ENCODE assay signal across 7 cellular contexts in the genomic region with DNA sequence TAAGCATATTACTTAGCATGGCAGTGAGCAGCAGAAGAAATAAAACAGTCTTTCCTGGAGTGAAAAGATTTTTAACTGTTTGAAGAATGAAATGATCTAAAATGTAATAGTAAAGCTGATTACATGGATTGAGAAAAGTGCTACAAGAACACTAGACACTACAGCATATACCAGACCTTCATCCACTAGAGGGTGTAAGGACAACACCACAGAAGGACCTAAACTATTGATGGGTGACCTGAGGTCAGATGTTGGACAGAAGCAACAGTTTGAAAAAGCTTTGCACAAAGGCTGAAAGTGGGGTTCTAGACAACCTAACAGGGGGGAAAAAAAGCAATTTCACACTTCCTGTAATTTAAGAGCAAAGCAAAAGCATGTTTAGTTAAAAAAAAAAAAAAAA.
DNase-seq lines count a peak whose midpoint lies in the region; ATAC-seq and TF ChIP-seq lines count a peak whose summit lies in the region.

No MANE protein-coding gene starts in this region.

- no peak for TF ChIP-seq POLR2A in stomach (IDR thresholded peaks at IDR 0.05)

- H3K4me1 ChIP-seq in left ventricle myocardium inferior (peaks cover 16% of the 10 kb centered on the region), stomach (peaks cover 0 to 16% (median 5%) of the 10 kb centered on the region in 4 donors)

- H3K27me3 ChIP-seq in GM06990 (replicated peaks; ENCODE audit: control insufficient read depth, insufficient read depth, low read length) = no peaks in the 10 kb centered on the region
- H3K27me3 ChIP-seq in left ventricle myocardium inferior (ENCODE audit: low read depth) = no peaks in the 10 kb centered on the region
- H3K27me3 ChIP-seq in stomach = no peaks in the 10 kb centered on the region

- intact Hi-C loops in left ventricle myocardium inferior (cut with micrococcal nuclease) = loop anchor here (5.0 kb wide), 1 partner anchor 186 kb away; no protein-coding TSS in a partner anchor
- intact Hi-C loops in stomach (cut with DNase I; ENCODE audit: low total_unique reads) = no loop called here

- no peak for ATAC-seq in HG03432 (IDR thresholded peaks at IDR 0.05; ENCODE audit: unreplicated experiment)

- H3K36me3 ChIP-seq in GM06990 (ENCODE audit: control insufficient read depth, insufficient read depth, low read length) = no peaks in the 10 kb centered on the region
- H3K36me3 ChIP-seq in left ventricle myocardium inferior = peaks cover 7% of the 10 kb centered on the region
- H3K36me3 ChIP-seq in stomach = peaks cover 0 to 10% (median 2%) of the 10 kb centered on the region in 4 donors

- H3K27ac ChIP-seq in left ventricle myocardium inferior (replicated peaks) = no peak overlapping the region
- no peak overlapping the region for H3K27ac ChIP-seq in stomach

- no peak overlapping the region for H3K4me3 ChIP-seq in GM06990 (replicated peaks; ENCODE audit: low read depth, low read length)
- no peak overlapping the region for H3K4me3 ChIP-seq in WI38 (ENCODE audit: low read depth, low read length)
- H3K4me3 ChIP-seq in left ventricle myocardium inferior = no peak overlapping the region
- H3K4me3 ChIP-seq in stomach = no peak overlapping the region

- no peak for TF ChIP-seq EP300 in stomach (IDR thresholded peaks at IDR 0.05)

- TF ChIP-seq CTCF in GM06990 (IDR thresholded peaks at IDR 0.05; ENCODE audit: insufficient read depth, low read length, poor library complexity, severe bottlenecking) (peak; percentile 50), WI38 (IDR thresholded peaks at IDR 0.05; ENCODE audit: low read depth, low read length) (peak; percentile 50; the same call in 1 of the 2 replicates), left ventricle myocardium inferior (IDR thresholded peaks at IDR 0.05; ENCODE audit: borderline replicate concordance) (peak; percentile 81), stomach (IDR thresholded peaks at IDR 0.05) (peak in 5 of 7 experiments; percentile 27 to 71 (median 50))

- DNase-seq in GM06990 (ENCODE audit: extremely low read depth, insufficient read length) (no peak), MV-4-11 (lab: John Stamatoyannopoulos, UW) (peak; percentile 27), left ventricle myocardium inferior (no peak), stomach (no peak), NCI-H128 (lab: John Stamatoyannopoulos, UW; ENCODE audit: unreplicated experiment) (no peak)

- no peaks in the 10 kb centered on the region for H3K9me3 ChIP-seq in left ventricle myocardium inferior (replicated peaks)
- H3K9me3 ChIP-seq in stomach = no peaks in the 10 kb centered on the region
